Comparison of ENCODE assay signal across 12 cellular contexts in the genomic region with DNA sequence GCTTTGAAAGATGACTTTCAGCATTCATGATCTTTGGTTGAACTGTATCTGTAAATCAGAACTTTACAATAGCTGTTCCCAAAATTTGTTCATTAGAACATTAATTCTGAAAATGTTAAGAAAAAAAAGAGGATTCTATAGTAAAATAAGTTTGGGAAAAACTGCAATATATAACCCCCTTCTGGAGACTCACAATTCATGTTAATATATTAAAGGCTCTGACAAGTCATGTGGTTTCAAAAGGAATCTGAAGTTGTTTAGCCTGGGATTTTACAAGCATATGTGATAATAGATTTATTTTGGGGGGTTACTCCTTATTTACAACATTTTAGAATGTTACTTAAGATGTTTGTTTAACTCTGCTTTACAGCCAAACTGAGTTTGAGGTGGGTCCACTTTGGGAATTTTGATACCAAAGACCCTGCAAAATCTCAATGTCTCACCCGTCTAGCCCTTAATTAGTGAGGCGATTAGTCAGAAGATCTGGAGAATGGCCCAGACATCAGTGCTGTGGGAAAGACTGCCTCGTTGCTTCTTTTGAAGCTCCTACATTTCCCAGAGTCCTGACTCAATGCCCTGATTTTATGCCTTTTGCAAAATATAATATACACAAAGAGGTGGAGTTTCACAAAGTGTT. TPM values are rescaled to one million over a fixed set of nuclear protein-coding genes. Genes with fewer than 3 reads are reported as not detected.
DNase-seq lines count a peak whose midpoint lies in the region; ATAC-seq, FAIRE-seq and TF ChIP-seq lines count a peak whose summit lies in the region.
"Had no signal": no experiment of that assay in that cellular context is flagged by ENCODE, and none has a peak within 500 bp of the region (broad histone marks: within the 10 kb centered on the region; RNA-seq: fewer than 3 reads in every experiment).

No MANE protein-coding gene starts in this region.

- DNase-seq in AG20443 (ENCODE audit: low spot score): peak; percentile 58
- no peak for DNase-seq in Panc1 (ENCODE audit: low read depth, low spot score)
- no peak for DNase-seq in omental fat pad (ENCODE audit: low spot score)
- DNase-seq in urothelium cell line (ENCODE audit: low spot score): no peak
- no peak for DNase-seq in NCI-H2029 (lab: John Stamatoyannopoulos, UW)
- no peak for DNase-seq in iPS-NIHi11 (ENCODE audit: low spot score)
- DNase-seq: activated gamma-delta T cell, NCI-H2107 had no signal

- H3K4me3 Mint-ChIP-seq in dendritic cell treated with granulocyte-macrophage colony-stimulating factor and Interleukin-4, amounts not matched to agents 40 ng/mL and 50 ng/mL, for 4 days: no peak overlapping the region
- H3K4me3 Mint-ChIP-seq: neural progenitor cell had no signal

- no peaks in the 10 kb centered on the region for H3K27me3 ChIP-seq in Panc1 (ENCODE audit: control insufficient read depth, insufficient read depth, low read length)
- H3K27me3 ChIP-seq: neural progenitor cell had no signal

- CTCF ChIA-PET in Panc1 (lab: Charles Lee): interaction anchor here (0.6 kb wide), 1 partner anchor 114 kb away, joined by 3 read pairs; no protein-coding TSS in a partner anchor

- H3K4me3 ChIP-seq in Panc1 (ENCODE audit: low read depth in 2 of 2, low read length in 2 of 2): no peak overlapping the region
- H3K4me3 ChIP-seq: neural progenitor cell had no signal

- 0 out of 2 replicates have a peak overlapping the region, but pooled peaks have one; percentile 34 for H3K27ac ChIP-seq in Panc1 (ENCODE audit: low read length)
- H3K27ac ChIP-seq: neural progenitor cell had no signal

- TF ChIP-seq CTCF in Panc1 (IDR thresholded peaks at IDR 0.05) (no peak), omental fat pad (IDR thresholded peaks at IDR 0.05) (no peak)

- ATAC-seq in Panc1: no peak
- ATAC-seq in omental fat pad (ENCODE audit: low FRiP score): peak; percentile 56
- ATAC-seq in HG02973 (IDR thresholded peaks at IDR 0.05; ENCODE audit: unreplicated experiment): no peak

- H3K9me3 ChIP-seq in Panc1 (ENCODE audit: control insufficient read depth, insufficient read depth, low read depth, low read length): no peaks in the 10 kb centered on the region

- POLR2A ChIA-PET in Panc1 (lab: Charles Lee): no interaction called here

- no peaks in the 10 kb centered on the region for H3K36me3 ChIP-seq in Panc1 (ENCODE audit: control insufficient read depth, insufficient read depth, low read length)
- H3K36me3 ChIP-seq: neural progenitor cell had no signal

- peaks cover 23% of the 10 kb centered on the region for H3K4me1 Mint-ChIP-seq in dendritic cell treated with granulocyte-macrophage colony-stimulating factor and Interleukin-4, amounts not matched to agents 40 ng/mL and 50 ng/mL, for 4 days (ENCODE audit: low read depth)
- H3K4me1 Mint-ChIP-seq: neural progenitor cell had no signal

- no peaks in the 10 kb centered on the region for H3K36me3 Mint-ChIP-seq in dendritic cell treated with granulocyte-macrophage colony-stimulating factor and Interleukin-4, amounts not matched to agents 40 ng/mL and 50 ng/mL, for 4 days (ENCODE audit: low read depth)
- H3K36me3 Mint-ChIP-seq: neural progenitor cell had no signal

- in situ Hi-C loops in Panc1 (cut with HindIII; ENCODE audit: low pct_unique_long_range_greater_than_20kb, low sequenced_read_pairs): no loop called here

- H3K27me3 Mint-ChIP-seq in dendritic cell treated with granulocyte-macrophage colony-stimulating factor and Interleukin-4, amounts not matched to agents 40 ng/mL and 50 ng/mL, for 4 days: peaks cover 2% of the 10 kb centered on the region

- no TSS peak for BruUV-seq in Panc1 (replicated peaks; lab: Mats Ljungman, UMichigan)

- peaks cover 3% of the 10 kb centered on the region; the same call in 1 of the 2 replicates for H3K4me1 ChIP-seq in Panc1 (ENCODE audit: control insufficient read depth, insufficient read depth, low read length)
- H3K4me1 ChIP-seq: neural progenitor cell had no signal

- peak overlapping the region; percentile 82 for H3K27ac Mint-ChIP-seq in dendritic cell treated with granulocyte-macrophage colony-stimulating factor and Interleukin-4, amounts not matched to agents 40 ng/mL and 50 ng/mL, for 4 days
- H3K27ac Mint-ChIP-seq: neural progenitor cell had no signal

- intact Hi-C loops in Panc1 (cut with micrococcal nuclease; ENCODE audit: unreplicated experiment): loop anchor here (5.0 kb wide), 2 partner anchors 369 to 1019 kb away; no protein-coding TSS in a partner anchor
- intact Hi-C loops in dendritic cell treated with granulocyte-macrophage colony-stimulating factor and Interleukin-4, amounts not matched to agents 40 ng/mL and 50 ng/mL, for 4 days (cut with micrococcal nuclease): loop anchor here (5.0 kb wide), 1 partner anchor 774 kb away; no protein-coding TSS in a partner anchor

- H3K9me3 Mint-ChIP-seq in dendritic cell treated with granulocyte-macrophage colony-stimulating factor and Interleukin-4, amounts not matched to agents 40 ng/mL and 50 ng/mL, for 4 days: no peaks in the 10 kb centered on the region
- H3K9me3 Mint-ChIP-seq: neural progenitor cell had no signal

- FAIRE-seq in urothelium cell line (lab: Jason Lieb, UNC): no peak
- FAIRE-seq: bronchial epithelial cell had no signal

RNA-seq across cellular contexts. Expression of a gene that starts 40.0 kb away (rescaled TPM):
- total RNA-seq in Panc1 (2021; ENCODE audit: unreplicated experiment): 75.5 TPM
- polyA plus RNA-seq in Panc1 (2012; ENCODE audit: insufficient read length): 16.3 TPM
- 1 to 10 TPM; 1.9 to 9.1 (median 5.0) TPM for total RNA-seq in omental fat pad
